14 cellular contexts compared by ENCODE assay signal in genomic region chr2:132582360-132582759, GRCh38.
DNase-seq lines count a peak whose midpoint lies in the region; ATAC-seq lines count a peak whose summit lies in the region.
"Had no signal": no experiment of that assay in that cellular context is flagged by ENCODE, and none has a peak within 500 bp of the region (broad histone marks: within the 10 kb centered on the region; RNA-seq: fewer than 3 reads in every experiment).

No MANE protein-coding gene starts in this region.

- no peak overlapping the region for H3K4ac ChIP-seq in neuronal stem cell (ENCODE audit: low read length)

- no peaks in the 10 kb centered on the region for H3K79me1 ChIP-seq in neuronal stem cell (ENCODE audit: low read depth, low read length)

- no peak overlapping the region for H3K4me2 ChIP-seq in neuronal stem cell (ENCODE audit: insufficient read depth, low read length, poor library complexity, severe bottlenecking)

- no peak overlapping the region for H3K14ac ChIP-seq in neuronal stem cell (ENCODE audit: low read length)

- H3K4me1 ChIP-seq in neuronal stem cell (ENCODE audit: control insufficient read depth in 2 of 2, insufficient read depth in 1 of 2, low read depth in 1 of 2, low read length in 2 of 2): peaks cover 3% of the 10 kb centered on the region in 2 donors
- H3K4me1 ChIP-seq: Peyer's patch, tibial artery had no signal

- DNase-seq in NCI-H2029 treated with DMSO at 0.1 percent for 48 hours (lab: John Stamatoyannopoulos, UW) (peak; percentile 98), dedifferentiated amniotic fluid mesenchymal stem cell (ENCODE audit: extremely low spot score) (peak; percentile 33), neuronal stem cell (ENCODE audit: low spot score) (no peak), GDM1 (lab: John Stamatoyannopoulos, UW) (no peak)
- DNase-seq: activated CD8-positive, alpha-beta T cell treated with anti-CD3 and anti-CD28 coated beads, Interleukin-2, amount 10 ng/mL, durations not matched to agents 7 days and 5 days; activated naive CD4-positive, alpha-beta T cell treated with anti-CD3 and anti-CD28 coated beads for 36 hours; CD4-positive, alpha-beta memory T cell; foreskin melanocyte; tibial artery had no signal

- H3K18ac ChIP-seq in neuronal stem cell (ENCODE audit: low read length): no peak overlapping the region

- H2AK5ac ChIP-seq in neuronal stem cell (ENCODE audit: low read depth, low read length): no peak overlapping the region

- H3K36me3 ChIP-seq in neuronal stem cell (replicated peaks in 1 of 2; ENCODE audit: control insufficient read depth in 2 of 2, insufficient read depth in 2 of 2, low read length in 2 of 2): no peaks in the 10 kb centered on the region
- H3K36me3 ChIP-seq: Peyer's patch, tibial artery had no signal

- no peak overlapping the region for H2BK120ac ChIP-seq in neuronal stem cell (ENCODE audit: low read depth, low read length)

- H3K4me3 ChIP-seq in neuronal stem cell (ENCODE audit: low read length in 2 of 2): no peak overlapping the region
- H3K4me3 ChIP-seq: Peyer's patch, tibial artery had no signal

- H3K9me3 ChIP-seq in neuronal stem cell (replicated peaks in 1 of 2; ENCODE audit: control insufficient read depth in 2 of 2, insufficient read depth in 1 of 2, low read depth in 1 of 2, low read length in 2 of 2): no peaks in the 10 kb centered on the region
- H3K9me3 ChIP-seq: Peyer's patch, tibial artery had no signal

- no peak overlapping the region for H3K27ac ChIP-seq in neuronal stem cell (replicated peaks; ENCODE audit: low read length)
- H3K27ac ChIP-seq: Peyer's patch, tibial artery had no signal

- peak overlapping the region; percentile 53 for H2AFZ ChIP-seq in neuronal stem cell (ENCODE audit: low read length)

- H3K27me3 ChIP-seq in neuronal stem cell (ENCODE audit: control insufficient read depth in 3 of 3, insufficient read depth in 3 of 3, low read depth in 1 of 3, low read length in 3 of 3): no peaks in the 10 kb centered on the region
- H3K27me3 ChIP-seq: Peyer's patch, tibial artery had no signal

- no peak overlapping the region for H2BK12ac ChIP-seq in neuronal stem cell (ENCODE audit: low read length)

- no peak overlapping the region for H4K91ac ChIP-seq in neuronal stem cell (ENCODE audit: low read depth, low read length, poor library complexity)

- no peak overlapping the region for H2BK15ac ChIP-seq in neuronal stem cell (ENCODE audit: low read length)

- H2BK5ac ChIP-seq in neuronal stem cell (ENCODE audit: low read length): no peak overlapping the region

- WGBS in neuronal stem cell (ENCODE audit: extremely low coverage in 2 of 2, insufficient read length in 2 of 2, insufficient replicate concordance in 1 of 2), 2 donors: no CpG with 5 or more reads among the region's 1 CpG

- no peak overlapping the region for H4K8ac ChIP-seq in neuronal stem cell (ENCODE audit: low read depth, low read length)

- peak; percentile 72 for ATAC-seq in GM21576 (IDR thresholded peaks at IDR 0.05; ENCODE audit: unreplicated experiment)
- ATAC-seq in GM21423 (IDR thresholded peaks at IDR 0.05; ENCODE audit: unreplicated experiment): no peak
- ATAC-seq in HG03280 (IDR thresholded peaks at IDR 0.05; ENCODE audit: unreplicated experiment): no peak
- ATAC-seq in HG02885 (IDR thresholded peaks at IDR 0.05; ENCODE audit: poor library complexity, unreplicated experiment): no peak
- ATAC-seq: activated CD8-positive, alpha-beta T cell treated with anti-CD3 and anti-CD28 coated beads, Interleukin-2, amount 10 ng/mL, durations not matched to agents 7 days and 5 days had no signal

- no peak overlapping the region for H3K9ac ChIP-seq in neuronal stem cell (ENCODE audit: low read depth, low read length, poor library complexity)

- H3K23ac ChIP-seq in neuronal stem cell (ENCODE audit: low read depth, low read length, poor library complexity): no peak overlapping the region

Comparison
In these comparisons a context has a peak if more than half of its experiments do, and no peak if none do; other contexts are left out.
1. DNase-seq: peak in NCI-H2029 treated with DMSO at 0.1 percent for 48 hours (single experiment) and dedifferentiated amniotic fluid mesenchymal stem cell (single experiment); none in neuronal stem cell (single experiment) and GDM1 (single experiment).